Comparison of ENCODE assay signal across 23 cellular contexts in genomic region chr5:84086517-84086916, GRCh38.
A peak's percentile ranks its signal among the peaks of the same experiment; 100 is the strongest.
DNase-seq lines count a peak whose midpoint lies in the region; ATAC-seq, FAIRE-seq and TF ChIP-seq lines count a peak whose summit lies in the region.
"Had no signal": no experiment of that assay in that cellular context is flagged by ENCODE, and none has a peak within 500 bp of the region (broad histone marks: within the 10 kb centered on the region; RNA-seq: fewer than 3 reads in every experiment).

No MANE protein-coding gene starts in this region.

- H3K9ac ChIP-seq in HepG2 (ENCODE audit: insufficient read depth, low read depth, low read length) (no peak overlapping the region), adipocyte (ENCODE audit: low read length) (no peak overlapping the region)

- TF ChIP-seq EP300 in HepG2 (IDR thresholded peaks at IDR 0.05; ENCODE audit: low read depth in 2 of 2, low read length in 2 of 2) (no peak), HepG2 (CRISPR knock-in tag; IDR thresholded peaks at IDR 0.05; ENCODE audit: borderline replicate concordance) (no peak)

- ATAC-seq in HepG2 = no peak
- no peak for ATAC-seq in right lobe of liver
- no peak for ATAC-seq in GM21526 (IDR thresholded peaks at IDR 0.05; ENCODE audit: low FRiP score, unreplicated experiment)
- no peak for ATAC-seq in activated CD8-positive, alpha-beta memory T cell treated with anti-CD3 and anti-CD28 coated beads, Interleukin-2, amount 10 ng/mL, durations not matched to agents 7 days and 5 days

- H3K36me3 ChIP-seq in HepG2 (replicated peaks in 1 of 2; ENCODE audit: control insufficient read depth in 1 of 2, insufficient read depth in 2 of 2, low read length in 2 of 2) (no peaks in the 10 kb centered on the region), right lobe of liver (no peaks in the 10 kb centered on the region), adipocyte (ENCODE audit: control insufficient read depth, insufficient read depth, low read length, severe bottlenecking) (no peaks in the 10 kb centered on the region)
- H3K36me3 ChIP-seq: BE2C had no signal

- peaks cover 7% of the 10 kb centered on the region for H3K4me1 ChIP-seq in HepG2 (ENCODE audit: insufficient read depth, low read length)
- H3K4me1 ChIP-seq in right lobe of liver = no peaks in the 10 kb centered on the region
- H3K4me1 ChIP-seq in adipocyte (ENCODE audit: control insufficient read depth, insufficient read depth, low read length) = no peaks in the 10 kb centered on the region

- DNase-seq in HepG2 (ENCODE audit: low spot score) (no peak), right lobe of liver (no peak), adipocyte (ENCODE audit: low read depth) (peak; percentile 8), fibroblast of peridontal ligament (ENCODE audit: extremely low read depth) (peak; percentile 3), NCI-H526 treated with DMSO at 0.1 percent for 48 hours (lab: John Stamatoyannopoulos, UW) (no peak), Kasumi-1 (lab: John Stamatoyannopoulos, UW) (no peak)
- DNase-seq in activated CD8-positive, alpha-beta memory T cell treated with anti-CD3 and anti-CD28 coated beads, Interleukin-2, amount 10 ng/mL, durations not matched to agents 7 days and 5 days = no peak
- DNase-seq: BE2C; CD4-positive, alpha-beta T cell; DMS153; EL; H7; MV-4-11; NCI-H1694 treated with DMSO at 0.1 percent for 48 hours; NCI-H524; PC-9; SIG-M5 had no signal

- H3K27me3 Mint-ChIP-seq in activated CD8-positive, alpha-beta memory T cell treated with anti-CD3 and anti-CD28 coated beads, Interleukin-2, amount 10 ng/mL, durations not matched to agents 7 days and 5 days = no peaks in the 10 kb centered on the region
- H3K27me3 Mint-ChIP-seq: CD4-positive, alpha-beta T cell had no signal

- intact Hi-C loops in HepG2 (cut with micrococcal nuclease; ENCODE audit: unreplicated experiment) = no loop called here
- intact Hi-C loops in right lobe of liver (cut with DNase I) = no loop called here

- no peak overlapping the region for H3K27ac ChIP-seq in HepG2 (ENCODE audit: extremely low read length, insufficient read depth, low read length)
- H3K27ac ChIP-seq in right lobe of liver = no peak overlapping the region
- H3K27ac ChIP-seq: HL-60, PC-9, RWPE1 had no signal

- H3K4me3 ChIP-seq in HepG2 (replicated peaks in 1 of 3; ENCODE audit: insufficient read depth in 1 of 3, low read depth in 2 of 3, low read length in 3 of 3) = no peak overlapping the region
- no peak overlapping the region for H3K4me3 ChIP-seq in right lobe of liver
- H3K4me3 ChIP-seq in adipocyte (ENCODE audit: low read length) = no peak overlapping the region
- H3K4me3 ChIP-seq: PC-9 had no signal

- H3K27ac Mint-ChIP-seq in activated CD8-positive, alpha-beta memory T cell treated with anti-CD3 and anti-CD28 coated beads, Interleukin-2, amount 10 ng/mL, durations not matched to agents 7 days and 5 days = no peak overlapping the region
- H3K27ac Mint-ChIP-seq: CD4-positive, alpha-beta T cell had no signal

- H3K4me1 Mint-ChIP-seq in activated CD8-positive, alpha-beta memory T cell treated with anti-CD3 and anti-CD28 coated beads, Interleukin-2, amount 10 ng/mL, durations not matched to agents 7 days and 5 days = no peaks in the 10 kb centered on the region

- H3K9me3 Mint-ChIP-seq in activated CD8-positive, alpha-beta memory T cell treated with anti-CD3 and anti-CD28 coated beads, Interleukin-2, amount 10 ng/mL, durations not matched to agents 7 days and 5 days (ENCODE audit: low read depth) = no peaks in the 10 kb centered on the region
- H3K9me3 Mint-ChIP-seq: CD4-positive, alpha-beta T cell had no signal

- H3K4me3 Mint-ChIP-seq in activated CD8-positive, alpha-beta memory T cell treated with anti-CD3 and anti-CD28 coated beads, Interleukin-2, amount 10 ng/mL, durations not matched to agents 7 days and 5 days = no peak overlapping the region
- H3K4me3 Mint-ChIP-seq: CD4-positive, alpha-beta T cell had no signal

- TF ChIP-seq POLR2A in HepG2 (IDR thresholded peaks at IDR 0.05; ENCODE audit: insufficient read depth in 1 of 2, low read depth in 2 of 2, low read length in 2 of 2) (no peak), right lobe of liver (IDR thresholded peaks at IDR 0.05) (no peak)

- no peaks in the 10 kb centered on the region; the same call in 1 of the 2 replicates for H4K20me1 ChIP-seq in HepG2 (ENCODE audit: insufficient read depth, low read length)

- no peaks in the 10 kb centered on the region for H3K36me3 Mint-ChIP-seq in activated CD8-positive, alpha-beta memory T cell treated with anti-CD3 and anti-CD28 coated beads, Interleukin-2, amount 10 ng/mL, durations not matched to agents 7 days and 5 days

- in situ Hi-C loops in HepG2 (cut with HindIII; ENCODE audit: extremely low pct_ligation_motif_present, low pct_unique_long_range_greater_than_20kb) = loop anchor here (25.0 kb wide), 1 partner anchor 374 kb away; the partner anchor contains the start of gene HAPLN1

- no TSS peak for BruUV-seq in HepG2 (replicated peaks; lab: Mats Ljungman, UMichigan)

- no peak for TF ChIP-seq RAD21 in HepG2 (CRISPR knock-in tag; IDR thresholded peaks at IDR 0.05)

- H3K9me3 ChIP-seq in HepG2 (ENCODE audit: low read length) (no peaks in the 10 kb centered on the region), right lobe of liver (no peaks in the 10 kb centered on the region), adipocyte (ENCODE audit: control insufficient read depth, low read length) (no peaks in the 10 kb centered on the region)
- H3K9me3 ChIP-seq: BE2C had no signal

- 11% methylated on average over 6 of the region's 6 CpGs for WGBS in HepG2 (ENCODE audit: low lambda C conversion rate)
- 59% methylated on average over 6 of the region's 6 CpGs for WGBS in right lobe of liver (ENCODE audit: insufficient coverage, low coverage, low lambda C conversion rate, missing lambda C conversion rate)

- TF ChIP-seq CTCF in HepG2 (CRISPR knock-in tag; IDR thresholded peaks at IDR 0.05) = no peak
- TF ChIP-seq CTCF in right lobe of liver (IDR thresholded peaks at IDR 0.05) = no peak

- no peaks in the 10 kb centered on the region for H3K79me2 ChIP-seq in HepG2 (ENCODE audit: insufficient read depth, low read length)

- H3K27me3 ChIP-seq in HepG2 (ENCODE audit: control insufficient read depth in 1 of 2, insufficient read depth in 2 of 2, low read length in 2 of 2) (peaks cover 0 to 22% of the 10 kb centered on the region in 2 experiments; a peak in 3 of 5 replicates), right lobe of liver (no peaks in the 10 kb centered on the region), adipocyte (replicated peaks; ENCODE audit: control insufficient read depth, insufficient read depth, low read length) (no peaks in the 10 kb centered on the region)
- H3K27me3 ChIP-seq: BE2C had no signal

- POLR2A ChIA-PET in HepG2 (lab: Yijun Ruan, JAX) = no interaction called here

- H3K4me2 ChIP-seq in HepG2 (ENCODE audit: low read depth, low read length) = no peak overlapping the region
- H3K4me2 ChIP-seq: PC-9 had no signal

- CTCF ChIA-PET in HepG2 (lab: Yijun Ruan, JAX; ENCODE audit: low intra/inter-chr PET ratio, low total read pairs) = no interaction called here
- CTCF ChIA-PET in activated CD8-positive, alpha-beta memory T cell treated with anti-CD3 and anti-CD28 coated beads, Interleukin-2, amount 10 ng/mL, durations not matched to agents 7 days and 5 days (lab: Charles Lee) = no interaction called here

- FAIRE-seq in HepG2 (lab: Jason Lieb, UNC) = no peak
- FAIRE-seq: GM12892, GM18507, HTR-8/SVneo had no signal

- no peak overlapping the region for H2AFZ ChIP-seq in HepG2 (ENCODE audit: low read length)

TF ChIP-seq in HepG2, 621 proteins besides CTCF, POLR2A, EP300 and RAD21:
- TF ChIP-seq MAFF (IDR thresholded peaks at IDR 0.05; ENCODE audit: low read depth, low read length) = peak; percentile 40; the same call in 1 of the 2 replicates
- no peak for TF ChIP-seq JUN (CRISPR knock-in tag; IDR thresholded peaks at IDR 0.05)
- no peak for TF ChIP-seq ZNF576 (CRISPR knock-in tag; IDR thresholded peaks at IDR 0.05)
- TF ChIP-seq NFE2L2 (IDR thresholded peaks at IDR 0.05; ENCODE audit: low read length) = 0 out of 2 replicates have a peak, but pooled peaks have one; percentile 26
- peak; percentile 43 to 60; a peak in 3 of 4 replicates for TF ChIP-seq MAFK (conservative IDR thresholded peaks at IDR 0.05 in 1 of 2, IDR thresholded peaks at IDR 0.05 in 1 of 2; ENCODE audit: low read length in 2 of 2)

Comparison
In these comparisons a context has a peak if more than half of its experiments do, and no peak if none do; other contexts are left out.
1. DNase-seq: peak in adipocyte (single experiment) and fibroblast of peridontal ligament (single experiment); none in HepG2 (single experiment), right lobe of liver (0 of 3), NCI-H526 treated with DMSO at 0.1 percent for 48 hours (single experiment), activated CD8-positive, alpha-beta memory T cell treated with anti-CD3 and anti-CD28 coated beads, Interleukin-2, amount 10 ng/mL, durations not matched to agents 7 days and 5 days (single experiment) and Kasumi-1 (0 of 2).